8 cellular contexts compared by ENCODE assay signal in the genomic region with DNA sequence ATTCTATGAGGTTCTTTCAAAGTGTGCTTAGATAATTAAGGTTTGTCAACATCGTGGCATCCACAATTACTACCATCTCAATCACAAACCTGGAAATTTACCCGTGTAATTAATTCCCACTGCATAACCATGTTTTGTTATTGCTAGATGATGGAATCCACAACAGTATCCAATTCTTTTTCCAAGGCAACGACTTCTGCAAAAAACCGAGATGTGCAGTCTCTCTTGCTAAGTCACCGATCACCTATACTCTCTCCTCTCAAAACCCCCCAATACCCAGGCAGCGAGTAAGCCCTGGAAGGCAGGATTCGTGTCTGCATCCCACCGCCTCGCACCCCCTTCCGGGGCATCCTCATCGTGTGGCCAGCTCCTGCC. TPM values are rescaled to one million over a fixed set of nuclear protein-coding genes. Genes with fewer than 3 reads are reported as not detected.
A peak's percentile ranks its signal among the peaks of the same experiment; 100 is the strongest.
DNase-seq lines count a peak whose midpoint lies in the region; ATAC-seq and TF ChIP-seq lines count a peak whose summit lies in the region.

No MANE protein-coding gene starts in this region.

- peak overlapping the region; percentile 89 to 93 for H3K9ac ChIP-seq in colonic mucosa (ENCODE audit: low read depth in 2 of 2, low read length in 2 of 2)

- DNase-seq in MG63, result no peak
- no peak for DNase-seq in colonic mucosa
- DNase-seq in nephron progenitor cell, result no peak
- DNase-seq in NCI-H524 treated with DMSO at 0.1 percent for 48 hours (lab: John Stamatoyannopoulos, UW), result no peak
- no peak for DNase-seq in nucleus accumbens (lab: John Stamatoyannopoulos, UW)

- H3K36me3 Mint-ChIP-seq in nephron progenitor cell (ENCODE audit: low read depth), result peaks cover 9% of the 10 kb centered on the region

- ATAC-seq in GM19023 (IDR thresholded peaks at IDR 0.05; ENCODE audit: unreplicated experiment) (peak; percentile 15), GM21447 (IDR thresholded peaks at IDR 0.05; ENCODE audit: unreplicated experiment) (no peak), GM21786 (IDR thresholded peaks at IDR 0.05; ENCODE audit: unreplicated experiment) (no peak)

- intact Hi-C loops in colonic mucosa (cut with DNase I), result no loop called here

- H3K9me3 Mint-ChIP-seq in nephron progenitor cell, result no peaks in the 10 kb centered on the region

- H3K27me3 ChIP-seq in MG63 (no peaks in the 10 kb centered on the region), colonic mucosa (no peaks in the 10 kb centered on the region)

- TF ChIP-seq CTCF in colonic mucosa (IDR thresholded peaks at IDR 0.05), result no peak
- no peak for TF ChIP-seq CTCF in nephron progenitor cell (IDR thresholded peaks at IDR 0.05)

- peak overlapping the region; percentile 86 for H3K4me3 Mint-ChIP-seq in nephron progenitor cell

- peaks cover 20% of the 10 kb centered on the region for H3K36me3 ChIP-seq in MG63
- no peaks in the 10 kb centered on the region for H3K36me3 ChIP-seq in colonic mucosa

- H3K4me3 ChIP-seq in MG63, result peak overlapping the region; percentile 79
- H3K4me3 ChIP-seq in colonic mucosa, result peak overlapping the region; percentile 94

- peak overlapping the region; percentile 90 for H3K27ac ChIP-seq in colonic mucosa

- H3K27me3 Mint-ChIP-seq in nephron progenitor cell (ENCODE audit: low read depth, poor library complexity), result peaks cover 2% of the 10 kb centered on the region

- peaks cover 46% of the 10 kb centered on the region for H3K4me1 Mint-ChIP-seq in nephron progenitor cell

- peaks cover 17% of the 10 kb centered on the region for H3K4me1 ChIP-seq in colonic mucosa

- H3K9me3 ChIP-seq in MG63 (no peaks in the 10 kb centered on the region), colonic mucosa (no peaks in the 10 kb centered on the region)

- H3K27ac Mint-ChIP-seq in nephron progenitor cell, result peak overlapping the region; percentile 47

RNA-seq across cellular contexts. Expression of a gene that starts 0.7 kb away (rescaled TPM):
- total RNA-seq in MG63 (2014; rRNA removed; shearing (Covaris generic); ENCODE audit: low replicate concordance), result 300 and 364 TPM in 2 replicates
- total RNA-seq in colonic mucosa, result 100 to 1,000 TPM; 297 to 302 TPM

RNA-seq across cellular contexts. Expression of a gene that starts 36.3 kb away (rescaled TPM):
- total RNA-seq in MG63 (2014; rRNA removed; shearing (Covaris generic); ENCODE audit: low replicate concordance), result 0.20 TPM in 1 of 2 replicates, not detected in the other
- 1 to 10 TPM; 3.5 to 4.0 TPM for total RNA-seq in colonic mucosa
